1 cellular context compared by ENCODE assay signal in genomic region chr1:113928129-113928949, GRCh38.
TF ChIP-seq lines count a peak whose summit lies in the region.

No MANE protein-coding gene starts in this region.

TF ChIP-seq in HEK293, 187 proteins besides CTCF, POLR2A, EP300 and RAD21 (continued from another document):
- TF ChIP-seq TSHZ1 (tag by site-specific recombination; IDR thresholded peaks at IDR 0.05; ENCODE audit: borderline replicate concordance), result no peak
- TF ChIP-seq ZNF354C (tag by site-specific recombination; IDR thresholded peaks at IDR 0.05; ENCODE audit: borderline replicate concordance, low read depth), result no peak
- no peak for TF ChIP-seq ZNF214 (tag by site-specific recombination; IDR thresholded peaks at IDR 0.05; ENCODE audit: borderline replicate concordance)
TF ChIP-seq in HEK293: peak in this region for 1.
